In the genomic region with DNA sequence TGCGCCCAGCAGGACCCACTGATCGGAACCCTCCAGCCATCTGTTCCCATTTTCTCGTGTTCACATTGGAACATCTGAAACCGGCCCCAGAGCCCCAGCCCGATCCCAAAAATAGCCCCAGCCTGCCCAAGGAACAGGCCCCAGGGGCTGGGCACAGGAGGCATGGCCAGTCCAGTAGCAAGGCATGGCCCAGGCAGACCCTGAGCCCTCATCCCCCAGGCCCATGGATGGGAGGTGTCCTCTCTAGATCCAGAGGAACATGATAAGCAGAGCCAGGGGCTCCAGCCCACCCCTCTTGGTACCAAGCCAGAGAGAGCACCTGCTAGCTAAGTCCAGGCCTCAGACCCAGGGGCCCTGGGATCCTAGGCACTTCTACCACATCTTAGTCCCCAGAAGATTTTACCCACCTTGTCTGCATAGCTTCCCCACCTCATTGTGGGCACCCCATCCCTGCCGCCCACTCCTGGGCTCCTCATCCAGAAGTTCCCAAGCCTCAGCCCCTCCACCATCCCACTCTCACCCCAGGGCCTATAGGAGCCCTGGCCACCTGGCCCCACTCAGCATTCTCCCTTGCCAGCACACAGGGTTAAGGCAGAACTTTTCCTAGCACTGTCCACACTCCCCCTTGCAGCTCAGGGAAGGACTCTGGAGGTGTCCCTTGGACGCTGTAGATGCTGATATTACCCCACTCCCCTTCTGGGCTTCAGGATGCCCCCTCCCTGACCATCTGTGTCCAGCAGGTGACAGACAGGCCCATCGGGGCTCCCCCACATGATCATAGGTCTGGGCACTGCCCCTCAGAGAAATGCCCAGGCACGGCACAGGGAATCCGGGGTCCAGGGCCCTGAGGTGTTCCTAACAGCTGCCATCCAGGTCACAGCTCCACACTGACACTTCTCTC, we compare ENCODE assay signal across 9 cellular contexts. TPM values are rescaled to one million over a fixed set of nuclear protein-coding genes. Genes with fewer than 3 reads are reported as not detected.
DNase-seq lines count a peak whose midpoint lies in the region; ATAC-seq and TF ChIP-seq lines count a peak whose summit lies in the region.
"Had no signal": no experiment of that assay in that cellular context is flagged by ENCODE, and none has a peak within 500 bp of the region (broad histone marks: within the 10 kb centered on the region; RNA-seq: fewer than 3 reads in every experiment).

No MANE protein-coding gene starts in this region.

- WGBS in mesodermal cell (ENCODE audit: insufficient coverage in 2 of 2), 2 experiments: 68 to 70% methylated on average over 6 to 10 of the region's 10 CpGs
- 52% methylated on average over 10 of the region's 10 CpGs; no CpG with 5 or more reads in 1 of the 2 donors for WGBS in transverse colon (ENCODE audit: low coverage in 1 of 2), 2 donors

- H3K9me3 Mint-ChIP-seq in activated T-cell treated with anti-CD3 and anti-CD28 coated beads, Interleukin-2, amount 50 U/mL, for 72 hours: no peaks in the 10 kb centered on the region

- H3K4me3 Mint-ChIP-seq in activated T-cell treated with anti-CD3 and anti-CD28 coated beads, Interleukin-2, amount 50 U/mL, for 72 hours: peak overlapping the region; percentile 87 to 91

- in situ Hi-C loops in transverse colon (cut with MboI; ENCODE audit: low pct_ligation_motif_present in 1 of 4, low pct_unique_long_range_greater_than_20kb in 1 of 4, low sequenced_read_pairs in 3 of 4): no loop called here

- H3K4me1 ChIP-seq in mesodermal cell (ENCODE audit: control insufficient read depth, insufficient read depth, low read length, poor library complexity, severe bottlenecking): peaks cover 93% of the 10 kb centered on the region
- peaks cover 93 to 100% (median 99%) of the 10 kb centered on the region in 4 donors for H3K4me1 ChIP-seq in transverse colon

- H3K27ac ChIP-seq in caudate nucleus (ENCODE audit: low read depth, low read length) (peak overlapping the region; percentile 69), mesodermal cell (ENCODE audit: low read depth, low read length, severe bottlenecking) (peak overlapping the region; percentile 93), transverse colon (peak overlapping the region; percentile 98 to 100 (median 100))

- no peak for TF ChIP-seq EP300 in transverse colon (IDR thresholded peaks at IDR 0.05; ENCODE audit: low read depth)

- peaks cover 92% of the 10 kb centered on the region for H3K4me1 Mint-ChIP-seq in activated T-cell treated with anti-CD3 and anti-CD28 coated beads, Interleukin-2, amount 50 U/mL, for 72 hours (ENCODE audit: low read depth)

- H3K9me3 ChIP-seq in mesodermal cell (ENCODE audit: control insufficient read depth, low read length) (no peaks in the 10 kb centered on the region), transverse colon (no peaks in the 10 kb centered on the region)

- peaks cover 24% of the 10 kb centered on the region for H3K36me3 ChIP-seq in mesodermal cell (ENCODE audit: control insufficient read depth, insufficient read depth, low read length)
- no peaks in the 10 kb centered on the region for H3K36me3 ChIP-seq in transverse colon

- H3K4me3 ChIP-seq in mesodermal cell (ENCODE audit: extremely low read depth, insufficient read depth, low read length, poor library complexity, severe bottlenecking) (peak overlapping the region; percentile 2), transverse colon (no peak overlapping the region)

- TF ChIP-seq CTCF in transverse colon (IDR thresholded peaks at IDR 0.05): no peak

- no peaks in the 10 kb centered on the region for H3K36me3 Mint-ChIP-seq in activated T-cell treated with anti-CD3 and anti-CD28 coated beads, Interleukin-2, amount 50 U/mL, for 72 hours (ENCODE audit: insufficient read depth in 2 of 2)

- ATAC-seq in activated T-cell treated with anti-CD3 and anti-CD28 coated beads, Interleukin-2, amount 50 U/mL, for 72 hours (replicated peaks in 1 of 2): no peak

- peak overlapping the region; percentile 98 for H3K27ac Mint-ChIP-seq in activated T-cell treated with anti-CD3 and anti-CD28 coated beads, Interleukin-2, amount 50 U/mL, for 72 hours

- intact Hi-C loops in transverse colon (cut with DNase I; ENCODE audit: low total_unique reads): no loop called here

- peak in 1 of 2 donors; percentile 4 for DNase-seq in activated T-cell treated with anti-CD3 and anti-CD28 coated beads, Interleukin-2, amount 50 U/mL, for 72 hours
- DNase-seq in activated T-cell treated with anti-CD3 and anti-CD28 coated beads for 4 hours (no peak), caudate nucleus (lab: John Stamatoyannopoulos, UW) (peak in 1 of 61 donors; percentile 61), transverse colon (no peak), globus pallidus (ENCODE audit: low spot score) (no peak), NCI-H2171 (lab: John Stamatoyannopoulos, UW) (no peak), NCI-H146 (lab: John Stamatoyannopoulos, UW) (no peak)
- DNase-seq: cerebellar nuclear complex had no signal

- H3K27me3 ChIP-seq in transverse colon: no peaks in the 10 kb centered on the region

- no peaks in the 10 kb centered on the region for H3K27me3 Mint-ChIP-seq in activated T-cell treated with anti-CD3 and anti-CD28 coated beads, Interleukin-2, amount 50 U/mL, for 72 hours (ENCODE audit: low read depth)

- TF ChIP-seq POLR2A in transverse colon (IDR thresholded peaks at IDR 0.05): no peak

RNA-seq across cellular contexts. Expression of a gene that starts 9.5 kb away (rescaled TPM):
- total RNA-seq in activated T-cell treated with anti-CD3 and anti-CD28 coated beads, Interleukin-2, amount 50 U/mL, for 72 hours: 10 to 100 TPM; 33.5 to 34.5 TPM
- 31.3 TPM for polyA plus RNA-seq in mesodermal cell (2013, experiment 1 of 2)
- polyA plus RNA-seq in mesodermal cell (2013, experiment 2 of 2): 31.9 TPM
- total RNA-seq in transverse colon: 10 to 100 TPM; 15.9 to 23.9 (median 18.5) TPM

RNA-seq across cellular contexts. Expression of a gene that starts 32.5 kb away (rescaled TPM):
- total RNA-seq in activated T-cell treated with anti-CD3 and anti-CD28 coated beads, Interleukin-2, amount 50 U/mL, for 72 hours: 10 to 100 TPM; 16.9 to 20.3 TPM
- polyA plus RNA-seq in mesodermal cell (2013, experiment 1 of 2): not detected
- polyA plus RNA-seq in mesodermal cell (2013, experiment 2 of 2): not detected
- 1 to 10 TPM in 2 of 4 donors, not detected in 2; 2.5 to 4.1 TPM for total RNA-seq in transverse colon

RNA-seq across cellular contexts. Expression of a gene that starts 39.9 kb away (rescaled TPM):
- total RNA-seq in activated T-cell treated with anti-CD3 and anti-CD28 coated beads, Interleukin-2, amount 50 U/mL, for 72 hours: 1 to 10 TPM in 1 of 2 donors, under 1 TPM in 1; 0.53 to 1.2 TPM
- not detected for polyA plus RNA-seq in mesodermal cell (2013, experiment 1 of 2)
- polyA plus RNA-seq in mesodermal cell (2013, experiment 2 of 2): 0.35 TPM
- total RNA-seq in transverse colon: not detected

RNA-seq across cellular contexts. Expression of a gene that starts 55.4 kb away (rescaled TPM):
- not detected for total RNA-seq in activated T-cell treated with anti-CD3 and anti-CD28 coated beads, Interleukin-2, amount 50 U/mL, for 72 hours
- polyA plus RNA-seq in mesodermal cell (2013, experiment 1 of 2): not detected
- not detected for polyA plus RNA-seq in mesodermal cell (2013, experiment 2 of 2)
- not detected for total RNA-seq in transverse colon
